Comparison of ENCODE assay signal across 17 cellular contexts in genomic region chr7:47355684-47356083, GRCh38.
DNase-seq lines count a peak whose midpoint lies in the region; ATAC-seq, FAIRE-seq and TF ChIP-seq lines count a peak whose summit lies in the region.
"Had no signal": no experiment of that assay in that cellular context is flagged by ENCODE, and none has a peak within 500 bp of the region (broad histone marks: within the 10 kb centered on the region; RNA-seq: fewer than 3 reads in every experiment).

No MANE protein-coding gene starts in this region.

- WGBS in endodermal cell (ENCODE audit: insufficient coverage in 1 of 2, insufficient read length in 1 of 2), 2 experiments, result 84 to 87% methylated on average over 3 to 5 of the region's 5 CpGs

- H3K9me3 Mint-ChIP-seq in endodermal cell (no peaks in the 10 kb centered on the region), nephron progenitor cell (no peaks in the 10 kb centered on the region)

- H3K27me3 Mint-ChIP-seq in endodermal cell (ENCODE audit: insufficient read depth), result no peaks in the 10 kb centered on the region
- H3K27me3 Mint-ChIP-seq in nephron progenitor cell (ENCODE audit: low read depth, poor library complexity), result no peaks in the 10 kb centered on the region

- no peak for ATAC-seq in GM18909 (IDR thresholded peaks at IDR 0.05; ENCODE audit: poor library complexity, unreplicated experiment)
- ATAC-seq: PC-3 had no signal

- H3K27me3 ChIP-seq in endodermal cell (ENCODE audit: control insufficient read depth, insufficient read depth, low read length, poor library complexity, severe bottlenecking) (no peaks in the 10 kb centered on the region), right atrium auricular region (no peaks in the 10 kb centered on the region)
- H3K27me3 ChIP-seq: BE2C had no signal

- H3K4me1 ChIP-seq in endodermal cell (ENCODE audit: control insufficient read depth, insufficient read depth, low read length), result peaks cover 20% of the 10 kb centered on the region
- H3K4me1 ChIP-seq in right atrium auricular region, result peaks cover 0 to 25% of the 10 kb centered on the region in 2 donors
- H3K4me1 ChIP-seq: BE2C had no signal

- H3K9me3 ChIP-seq in endodermal cell (ENCODE audit: control insufficient read depth, low read length), result no peaks in the 10 kb centered on the region
- H3K9me3 ChIP-seq in right atrium auricular region, result no peaks in the 10 kb centered on the region
- H3K9me3 ChIP-seq: BE2C had no signal

- no peaks in the 10 kb centered on the region for H3K36me3 ChIP-seq in endodermal cell (ENCODE audit: control insufficient read depth, insufficient read depth, low read length)
- H3K36me3 ChIP-seq in right atrium auricular region, result no peaks in the 10 kb centered on the region
- H3K36me3 ChIP-seq: BE2C had no signal

- H3K36me3 Mint-ChIP-seq in endodermal cell (ENCODE audit: low read depth), result peaks cover 3% of the 10 kb centered on the region
- no peaks in the 10 kb centered on the region for H3K36me3 Mint-ChIP-seq in nephron progenitor cell (ENCODE audit: low read depth)

- H3K4me3 Mint-ChIP-seq in endodermal cell (no peak overlapping the region), nephron progenitor cell (no peak overlapping the region)

- no peak for TF ChIP-seq CTCF in endodermal cell (conservative IDR thresholded peaks at IDR 0.05)
- TF ChIP-seq CTCF in right atrium auricular region (IDR thresholded peaks at IDR 0.05), result no peak
- no peak for TF ChIP-seq CTCF in nephron progenitor cell (IDR thresholded peaks at IDR 0.05)

- H3K9ac ChIP-seq in endodermal cell (ENCODE audit: extremely low read depth, low read length, poor library complexity, severe bottlenecking), result no peak overlapping the region

- no peak overlapping the region for H3K4me3 ChIP-seq in endodermal cell (ENCODE audit: low read length)
- H3K4me3 ChIP-seq in right atrium auricular region, result no peak overlapping the region

- H3K27ac Mint-ChIP-seq in endodermal cell (peak overlapping the region; percentile 63), nephron progenitor cell (peak overlapping the region; percentile 41)

- FAIRE-seq in urothelium cell line (lab: Jason Lieb, UNC), result peak; percentile 52

- H3K27ac ChIP-seq in endodermal cell (ENCODE audit: low read depth, low read length), result peak overlapping the region; percentile 8
- H3K27ac ChIP-seq in right atrium auricular region, result peak overlapping the region; percentile 63

- peaks cover 41% of the 10 kb centered on the region for H3K4me1 Mint-ChIP-seq in endodermal cell
- H3K4me1 Mint-ChIP-seq in nephron progenitor cell, result peaks cover 46% of the 10 kb centered on the region

- DNase-seq in endodermal cell (no peak), right atrium auricular region (ENCODE audit: low spot score) (no peak), nephron progenitor cell (no peak), urothelium cell line (ENCODE audit: low spot score) (no peak), retina (no peak), A172 (ENCODE audit: low spot score) (no peak)
- DNase-seq: BE2C; DMS 273 treated with DMSO at 0.1 percent for 48 hours; KBM-7; NCI-H1048; NCI-H1694; NCI-H2107; NCI-H345; NCI-H69; NK-92 treated with Interleukin-12 subunit alpha and Interleukin-12 subunit beta, amount 100 ng/mL, for 24 hours; PC-3 had no signal
